1 cellular context compared by ENCODE assay signal in genomic region chr2:17813742-17814458, GRCh38.
TF ChIP-seq lines count a peak whose summit lies in the region.

No MANE protein-coding gene starts in this region.

TF ChIP-seq in GM12878, 131 proteins besides CTCF, POLR2A, EP300 and RAD21 (continued from another document):
- no peak for TF ChIP-seq ZZZ3 (IDR thresholded peaks at IDR 0.05; ENCODE audit: control insufficient read depth, insufficient read length, low read depth)
TF ChIP-seq in GM12878: peak in this region for 44.
